Comparison of ENCODE assay signal across 10 cellular contexts in genomic region chr19:13838943-13839192, GRCh38. TPM values are rescaled to one million over a fixed set of nuclear protein-coding genes. Genes with fewer than 3 reads are reported as not detected.
DNase-seq lines count a peak whose midpoint lies in the region; ATAC-seq, FAIRE-seq and TF ChIP-seq lines count a peak whose summit lies in the region.
"Had no signal": no experiment of that assay in that cellular context is flagged by ENCODE, and none has a peak within 500 bp of the region (broad histone marks: within the 10 kb centered on the region; RNA-seq: fewer than 3 reads in every experiment).

No MANE protein-coding gene starts in this region.

- H3K4me3 ChIP-seq in astrocyte (ENCODE audit: insufficient read depth, low read depth, low read length) = peak overlapping the region; percentile 81
- peak overlapping the region; percentile 27 for H3K4me3 ChIP-seq in lung
- no peak overlapping the region for H3K4me3 ChIP-seq in urinary bladder (ENCODE audit: low read depth, low read length)

- TF ChIP-seq CTCF in astrocyte (IDR thresholded peaks at IDR 0.05; ENCODE audit: insufficient read depth, low read depth, low read length) (no peak), lung (IDR thresholded peaks at IDR 0.05; ENCODE audit: control extremely low read depth, extremely low read depth) (no peak)

- H3K27me3 ChIP-seq in astrocyte (ENCODE audit: insufficient read depth, low read length) = no peaks in the 10 kb centered on the region
- H3K27me3 ChIP-seq in lung (ENCODE audit: control insufficient read depth, insufficient read depth) = no peaks in the 10 kb centered on the region

- H3K79me2 ChIP-seq in astrocyte (ENCODE audit: insufficient read depth, low read length) = peaks cover 95% of the 10 kb centered on the region

- H3K4me1 ChIP-seq in astrocyte (ENCODE audit: insufficient read depth, low read length) = peaks cover 55% of the 10 kb centered on the region
- peaks cover 0 to 22% of the 10 kb centered on the region in 2 donors for H3K4me1 ChIP-seq in lung (ENCODE audit: control insufficient read depth in 2 of 2, insufficient read depth in 2 of 2, low read length in 2 of 2)
- no peaks in the 10 kb centered on the region for H3K4me1 ChIP-seq in urinary bladder (ENCODE audit: insufficient read depth)

- H3K36me3 ChIP-seq in astrocyte (ENCODE audit: insufficient read depth, low read length) (peaks cover 21% of the 10 kb centered on the region), lung (ENCODE audit: control insufficient read depth in 2 of 2, insufficient read depth in 2 of 2, low read length in 2 of 2) (peaks cover 0 to 23% of the 10 kb centered on the region in 2 donors), urinary bladder (ENCODE audit: insufficient read depth) (no peaks in the 10 kb centered on the region)

- DNase-seq in activated naive CD4-positive, alpha-beta T cell treated with anti-CD3 and anti-CD28 coated beads for 36 hours = no peak
- no peak for DNase-seq in activated naive CD4-positive, alpha-beta T cell (lab: John Stamatoyannopoulos, UW)
- DNase-seq in astrocyte (ENCODE audit: low read depth) = no peak
- no peak for DNase-seq in lung (ENCODE audit: low spot score)
- no peak for DNase-seq in GM19238 (ENCODE audit: insufficient read length, low spot score)
- DNase-seq in activated CD8-positive, alpha-beta memory T cell treated with anti-CD3 and anti-CD28 coated beads, Interleukin-2, amount 50 U/mL, for 4 hours = no peak
- DNase-seq: NCI-H446 had no signal

- H3K27ac ChIP-seq in astrocyte (ENCODE audit: low read depth, low read length) (peak overlapping the region; percentile 97), lung (ENCODE audit: low read depth in 1 of 2, low read length in 1 of 2) (peak overlapping the region; percentile 98 to 99), urinary bladder (ENCODE audit: low read depth) (peak overlapping the region; percentile 99)

- ATAC-seq in lung (ENCODE audit: insufficient read depth, low FRiP score) = no peak
- no peak for ATAC-seq in HG03432 (IDR thresholded peaks at IDR 0.05; ENCODE audit: unreplicated experiment)

- H3K4me3 Mint-ChIP-seq in activated naive CD4-positive, alpha-beta T cell treated with anti-CD3 and anti-CD28 coated beads for 36 hours = peak overlapping the region; percentile 93
- peak overlapping the region; percentile 77 for H3K4me3 Mint-ChIP-seq in astrocyte (ENCODE audit: unreplicated experiment)

- no peak overlapping the region for H2AFZ ChIP-seq in astrocyte (ENCODE audit: low read depth, low read length)

- peak overlapping the region; percentile 98 for H3K4me2 ChIP-seq in astrocyte (ENCODE audit: low read length)

- WGBS in lung, 2 donors = 2 to 15% methylated on average over 13 of the region's 13 CpGs
- WGBS in urinary bladder = 19% methylated on average over 13 of the region's 13 CpGs

- intact Hi-C loops in activated naive CD4-positive, alpha-beta T cell treated with anti-CD3 and anti-CD28 coated beads for 36 hours (cut with micrococcal nuclease) = loop anchor here (1.0 to 5.0 kb wide), 6 partner anchors 8 to 902 kb away; partner anchors contain the start of gene CALR

- H3K9ac ChIP-seq in astrocyte (ENCODE audit: low read length) = peak overlapping the region; percentile 100

- H3K9me3 Mint-ChIP-seq in activated naive CD4-positive, alpha-beta T cell treated with anti-CD3 and anti-CD28 coated beads for 36 hours = no peaks in the 10 kb centered on the region
- H3K9me3 Mint-ChIP-seq in astrocyte (ENCODE audit: unreplicated experiment) = no peaks in the 10 kb centered on the region

- H3K27me3 Mint-ChIP-seq in activated naive CD4-positive, alpha-beta T cell treated with anti-CD3 and anti-CD28 coated beads for 36 hours (ENCODE audit: low read depth) = no peaks in the 10 kb centered on the region
- H3K27me3 Mint-ChIP-seq in astrocyte (ENCODE audit: low read depth, unreplicated experiment) = no peaks in the 10 kb centered on the region

- peaks cover 82% of the 10 kb centered on the region for H4K20me1 ChIP-seq in astrocyte (ENCODE audit: insufficient read depth, low read length)

- H3K9me3 ChIP-seq in astrocyte (ENCODE audit: insufficient read depth, low read depth, low read length) (no peaks in the 10 kb centered on the region), lung (ENCODE audit: control insufficient read depth in 2 of 2, insufficient read depth in 1 of 2, low read length in 1 of 2) (no peaks in the 10 kb centered on the region)

- CTCF ChIA-PET in activated naive CD4-positive, alpha-beta T cell treated with anti-CD3 and anti-CD28 coated beads for 36 hours (lab: Charles Lee) = interaction anchor here (3.2 kb wide), 1 partner anchor 23 kb away, joined by 14 read pairs; no protein-coding TSS in a partner anchor

- peak overlapping the region; percentile 99 for H3K27ac Mint-ChIP-seq in activated naive CD4-positive, alpha-beta T cell treated with anti-CD3 and anti-CD28 coated beads for 36 hours
- no peak overlapping the region for H3K27ac Mint-ChIP-seq in astrocyte (ENCODE audit: unreplicated experiment)

- H3K4me1 Mint-ChIP-seq in activated naive CD4-positive, alpha-beta T cell treated with anti-CD3 and anti-CD28 coated beads for 36 hours (ENCODE audit: low read depth) = peaks cover 47% of the 10 kb centered on the region
- H3K4me1 Mint-ChIP-seq in astrocyte (ENCODE audit: low read depth, unreplicated experiment) = peaks cover 26% of the 10 kb centered on the region

- peaks cover 58% of the 10 kb centered on the region for H3K36me3 Mint-ChIP-seq in activated naive CD4-positive, alpha-beta T cell treated with anti-CD3 and anti-CD28 coated beads for 36 hours (ENCODE audit: low read depth)
- peaks cover 7% of the 10 kb centered on the region for H3K36me3 Mint-ChIP-seq in astrocyte (ENCODE audit: low read depth, unreplicated experiment)

- no peak for FAIRE-seq in astrocyte (lab: Jason Lieb, UNC)

RNA-seq across cellular contexts. Expression of gene NANOS3, which starts 38.1 kb away (rescaled TPM):
- total RNA-seq in activated naive CD4-positive, alpha-beta T cell treated with anti-CD3 and anti-CD28 coated beads for 36 hours = under 1 TPM; 0.55 to 0.74 TPM
- total RNA-seq in astrocyte = 1.1 and 2.9 TPM in 2 replicates
- total RNA-seq in lung = 1 to 10 TPM in 1 of 2 donors, not detected in 1; 1.5 TPM
- under 1 TPM; 0.81 to 0.82 TPM for polyA plus RNA-seq in lung
- total RNA-seq in urinary bladder = not detected
- 0.57 TPM for polyA plus RNA-seq in urinary bladder
- total RNA-seq: Daoy had no signal

RNA-seq across cellular contexts. Expression of gene ZSWIM4, which starts 43.6 kb away (rescaled TPM):
- 1 to 10 TPM; 6.7 to 7.1 TPM for total RNA-seq in activated naive CD4-positive, alpha-beta T cell treated with anti-CD3 and anti-CD28 coated beads for 36 hours
- 9.5 and 10.6 TPM in 2 replicates for total RNA-seq in astrocyte
- 10 to 100 TPM in 1 of 2 donors, 1 to 10 TPM in 1; 7.6 to 10.5 TPM for total RNA-seq in lung
- 10 to 100 TPM in 1 of 2 donors, 1 to 10 TPM in 1; 3.7 to 10.0 TPM for polyA plus RNA-seq in lung
- 2.5 TPM for total RNA-seq in urinary bladder
- polyA plus RNA-seq in urinary bladder = 2.2 TPM
